In the genomic region with DNA sequence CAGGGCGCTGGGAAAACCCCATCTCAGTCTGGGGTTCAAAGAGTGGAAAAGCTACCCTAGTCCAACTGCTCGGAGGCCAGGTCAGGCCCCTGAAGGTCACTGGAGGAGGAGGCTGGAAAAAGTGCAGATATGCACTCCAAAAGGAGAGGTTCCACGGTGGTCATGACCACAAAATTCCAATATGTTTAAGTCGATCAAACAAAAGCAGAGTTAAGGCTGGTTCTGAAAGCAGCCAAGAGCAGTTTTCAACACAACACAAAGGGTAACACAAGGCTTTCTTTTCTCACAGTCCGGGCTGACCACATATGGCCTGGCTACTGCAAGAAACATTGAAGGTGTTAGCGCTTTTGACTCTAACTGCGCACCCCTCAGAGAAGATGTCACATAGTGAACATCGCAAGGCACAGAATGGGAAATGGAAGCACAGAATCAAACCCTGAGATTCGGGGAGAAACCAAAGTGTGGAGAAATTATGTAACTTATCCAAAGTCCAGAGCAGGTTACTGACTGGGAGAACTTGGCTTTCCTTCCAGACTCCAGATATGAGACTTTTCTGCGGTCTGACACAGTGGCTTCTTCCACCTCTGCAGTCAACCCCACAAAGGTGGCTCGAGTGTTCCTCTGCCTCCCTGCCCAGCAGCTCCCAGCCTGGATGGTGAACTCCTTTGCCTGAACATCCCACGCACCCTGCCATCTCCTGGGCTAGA, we compare ENCODE assay signal across 20 cellular contexts. TPM values are rescaled to one million over a fixed set of nuclear protein-coding genes. Genes with fewer than 3 reads are reported as not detected.
DNase-seq lines count a peak whose midpoint lies in the region; ATAC-seq and TF ChIP-seq lines count a peak whose summit lies in the region.
"Had no signal": no experiment of that assay in that cellular context is flagged by ENCODE, and none has a peak within 500 bp of the region (broad histone marks: within the 10 kb centered on the region; RNA-seq: fewer than 3 reads in every experiment).

No MANE protein-coding gene starts in this region.

- H3K36me3 ChIP-seq in GM23248 (ENCODE audit: low read depth) = no peaks in the 10 kb centered on the region
- H3K36me3 ChIP-seq: stomach had no signal

- H4K20me1 ChIP-seq in GM23248 (ENCODE audit: insufficient read depth) = peaks cover 23% of the 10 kb centered on the region; the same call in 1 of the 2 replicates

- no peaks in the 10 kb centered on the region for H3K9me3 ChIP-seq in GM23248 (ENCODE audit: low read depth)
- H3K9me3 ChIP-seq: mucosa of descending colon had no signal

- no peaks in the 10 kb centered on the region for H3K9me2 ChIP-seq in GM23248 (ENCODE audit: insufficient read depth)

- no peak overlapping the region for H3K9ac ChIP-seq in GM23248

- no peaks in the 10 kb centered on the region for H3K4me1 ChIP-seq in GM23248 (ENCODE audit: insufficient read depth)

- no peaks in the 10 kb centered on the region for H3K27me3 ChIP-seq in GM23248 (replicated peaks; ENCODE audit: insufficient read depth)
- H3K27me3 ChIP-seq: stomach had no signal

- no peak overlapping the region for H3K4me2 ChIP-seq in GM23248 (ENCODE audit: unreplicated experiment)

- H3K27ac Mint-ChIP-seq in activated naive CD8-positive, alpha-beta T cell = no peak overlapping the region
- H3K27ac Mint-ChIP-seq in activated naive CD8-positive, alpha-beta T cell treated with anti-CD3 and anti-CD28 coated beads for 36 hours = no peak overlapping the region
- H3K27ac Mint-ChIP-seq in chondrocyte (ENCODE audit: unreplicated experiment) = peak overlapping the region; percentile 19
- H3K27ac Mint-ChIP-seq in type B pancreatic cell = no peak overlapping the region
- H3K27ac Mint-ChIP-seq: T-helper 1 cell treated with Interleukin-12 subunit alpha and Interleukin-12 subunit beta and Interleukin-4 antibody, amounts not matched to agents 30 μg/mL and 1 μg/mL, for 36 hours had no signal

- H3K27me3 Mint-ChIP-seq in activated naive CD8-positive, alpha-beta T cell = peaks cover 18% of the 10 kb centered on the region
- peaks cover 44% of the 10 kb centered on the region for H3K27me3 Mint-ChIP-seq in activated naive CD8-positive, alpha-beta T cell treated with anti-CD3 and anti-CD28 coated beads for 36 hours
- H3K27me3 Mint-ChIP-seq in chondrocyte (ENCODE audit: low read depth) (no peaks in the 10 kb centered on the region), type B pancreatic cell (peaks cover 47% of the 10 kb centered on the region)

- no peak for ATAC-seq in GM21786 (IDR thresholded peaks at IDR 0.05; ENCODE audit: unreplicated experiment)
- ATAC-seq: left colon, mucosa of descending colon had no signal

- DNase-seq in activated naive CD8-positive, alpha-beta T cell treated with anti-CD3 and anti-CD28 coated beads for 36 hours = no peak
- DNase-seq in chondrocyte (ENCODE audit: low spot score) (no peak), myocyte (ENCODE audit: low read depth) (peak; percentile 50), type B pancreatic cell (ENCODE audit: extremely low spot score, unreplicated experiment) (no peak), GM23248 (no peak), AG08396 (ENCODE audit: low spot score) (no peak)
- DNase-seq: 8988T; activated CD4-positive, alpha-beta T cell treated with anti-CD3 and anti-CD28 coated beads, Interleukin-2, amount 50 U/mL, for 4 hours; activated naive CD4-positive, alpha-beta T cell treated with anti-CD3 and anti-CD28 coated beads, Interleukin-2, amount 50 U/mL, for 16 hours; left colon; mucosa of descending colon; NCI-H1105; NCI-H2081 treated with DMSO at 0.1 percent for 48 hours; NCI-H526 treated with DMSO at 0.1 percent for 48 hours; SIG-M5; stimulated activated CD4-positive, alpha-beta T cell treated with anti-CD3 and anti-CD28 coated beads, Interleukin-4, amount 100 ng/mL, for 1 hour; stomach had no signal

- H3K9me3 Mint-ChIP-seq in activated naive CD8-positive, alpha-beta T cell (ENCODE audit: low read depth) = no peaks in the 10 kb centered on the region
- peaks cover 7% of the 10 kb centered on the region for H3K9me3 Mint-ChIP-seq in activated naive CD8-positive, alpha-beta T cell treated with anti-CD3 and anti-CD28 coated beads for 36 hours
- H3K9me3 Mint-ChIP-seq in chondrocyte (ENCODE audit: low read depth) (peaks cover 9% of the 10 kb centered on the region), type B pancreatic cell (peaks cover 7% of the 10 kb centered on the region)
- H3K9me3 Mint-ChIP-seq: T-helper 1 cell treated with Interleukin-12 subunit alpha and Interleukin-12 subunit beta and Interleukin-4 antibody, amounts not matched to agents 30 μg/mL and 1 μg/mL, for 36 hours had no signal

- H3K4me3 Mint-ChIP-seq in activated naive CD8-positive, alpha-beta T cell = peak overlapping the region; percentile 80
- no peak overlapping the region for H3K4me3 Mint-ChIP-seq in activated naive CD8-positive, alpha-beta T cell treated with anti-CD3 and anti-CD28 coated beads for 36 hours
- no peak overlapping the region for H3K4me3 Mint-ChIP-seq in chondrocyte (ENCODE audit: unreplicated experiment)
- peak overlapping the region; percentile 85 for H3K4me3 Mint-ChIP-seq in type B pancreatic cell

- no peak overlapping the region for H2AFZ ChIP-seq in GM23248

- peaks cover 17% of the 10 kb centered on the region for H3K4me1 Mint-ChIP-seq in activated naive CD8-positive, alpha-beta T cell (ENCODE audit: low read depth)
- H3K4me1 Mint-ChIP-seq in activated naive CD8-positive, alpha-beta T cell treated with anti-CD3 and anti-CD28 coated beads for 36 hours = peaks cover 7% of the 10 kb centered on the region
- peaks cover 58% of the 10 kb centered on the region for H3K4me1 Mint-ChIP-seq in chondrocyte (ENCODE audit: low read depth)
- peaks cover 25% of the 10 kb centered on the region for H3K4me1 Mint-ChIP-seq in type B pancreatic cell (ENCODE audit: unreplicated experiment)

- in situ Hi-C loops in GM23248 (cut with MboI) = no loop called here

- H3K27ac ChIP-seq in GM23248 = no peak overlapping the region

- H3F3A ChIP-seq in GM23248 (ENCODE audit: insufficient read depth) = peaks cover 5% of the 10 kb centered on the region; the same call in 1 of the 2 replicates

- H3K36me3 Mint-ChIP-seq in activated naive CD8-positive, alpha-beta T cell = peaks cover 3% of the 10 kb centered on the region
- H3K36me3 Mint-ChIP-seq in activated naive CD8-positive, alpha-beta T cell treated with anti-CD3 and anti-CD28 coated beads for 36 hours = no peaks in the 10 kb centered on the region
- H3K36me3 Mint-ChIP-seq in chondrocyte (ENCODE audit: low read depth) (peaks cover 3% of the 10 kb centered on the region), type B pancreatic cell (peaks cover 15% of the 10 kb centered on the region)

- H3K79me2 ChIP-seq in GM23248 (ENCODE audit: insufficient read depth) = peaks cover 95% of the 10 kb centered on the region

- no peak overlapping the region for H3K4me3 ChIP-seq in GM23248
- H3K4me3 ChIP-seq: mucosa of descending colon had no signal

- 84 to 86% methylated on average over 12 of the region's 12 CpGs for WGBS in GM23248 (ENCODE audit: low coverage in 1 of 2, low lambda C conversion rate in 2 of 2, missing lambda C conversion rate in 2 of 2), 2 experiments

- no peak for TF ChIP-seq CTCF in chondrocyte (IDR thresholded peaks at IDR 0.05)
- no peak for TF ChIP-seq CTCF in type B pancreatic cell (conservative IDR thresholded peaks at IDR 0.05)

RNA-seq across cellular contexts. Expression of a gene that starts 1.3 kb away (rescaled TPM):
- total RNA-seq in activated naive CD8-positive, alpha-beta T cell treated with anti-CD3 and anti-CD28 coated beads for 36 hours = 1 to 10 TPM; 2.4 to 2.5 TPM
- total RNA-seq in chondrocyte = 31.4 to 73.7 TPM (median 69.9 TPM) in 3 replicates
- total RNA-seq in myocyte = 31.5 and 32.3 TPM in 2 replicates
- polyA plus RNA-seq in myocyte (2012) = 34.0 TPM
- 18.8 and 42.3 TPM in 2 replicates for total RNA-seq in type B pancreatic cell (ENCODE audit: low replicate concordance)
- total RNA-seq in GM23248 (2014; rRNA removed; shearing (Covaris generic)) = 24.0 and 25.9 TPM in 2 replicates
- 12.8 and 12.9 TPM in 2 replicates for polyA plus RNA-seq in GM23248 (2016; fragmentation: Nextera tagmentation; extraction: Ambion mirVana)

Comparison
In these comparisons a context has a peak if more than half of its experiments do, and no peak if none do; other contexts are left out.
1. H3K4me3 Mint-ChIP-seq: peak in activated naive CD8-positive, alpha-beta T cell (single experiment) and type B pancreatic cell (single experiment); none in activated naive CD8-positive, alpha-beta T cell treated with anti-CD3 and anti-CD28 coated beads for 36 hours (single experiment) and chondrocyte (single experiment).